Comparison of ENCODE assay signal across 1 cellular context in the genomic region with DNA sequence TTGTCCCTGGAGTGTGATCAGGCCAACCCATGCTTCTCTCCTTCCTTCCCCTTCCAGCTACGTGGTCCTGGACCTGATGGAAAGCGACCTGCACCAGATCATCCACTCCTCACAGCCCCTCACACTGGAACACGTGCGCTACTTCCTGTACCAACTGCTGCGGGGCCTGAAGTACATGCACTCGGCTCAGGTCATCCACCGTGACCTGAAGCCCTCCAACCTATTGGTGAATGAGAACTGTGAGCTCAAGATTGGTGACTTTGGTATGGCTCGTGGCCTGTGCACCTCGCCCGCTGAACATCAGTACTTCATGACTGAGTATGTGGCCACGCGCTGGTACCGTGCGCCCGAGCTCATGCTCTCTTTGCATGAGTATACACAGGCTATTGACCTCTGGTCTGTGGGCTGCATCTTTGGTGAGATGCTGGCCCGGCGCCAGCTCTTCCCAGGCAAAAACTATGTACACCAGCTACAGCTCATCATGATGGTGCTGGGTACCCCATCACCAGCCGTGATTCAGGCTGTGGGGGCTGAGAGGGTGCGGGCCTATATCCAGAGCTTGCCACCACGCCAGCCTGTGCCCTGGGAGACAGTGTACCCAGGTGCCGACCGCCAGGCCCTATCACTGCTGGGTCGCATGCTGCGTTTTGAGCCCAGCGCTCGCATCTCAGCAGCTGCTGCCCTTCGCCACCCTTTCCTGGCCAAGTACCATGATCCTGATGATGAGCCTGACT.
TF ChIP-seq lines count a peak whose summit lies in the region.

No MANE protein-coding gene starts in this region.

TF ChIP-seq in H1, 55 proteins besides CTCF, POLR2A, EP300 and RAD21:
- TF ChIP-seq KDM4A (IDR thresholded peaks at IDR 0.05; ENCODE audit: low read depth, low read length, severe bottlenecking) (no peak), SP2 (IDR thresholded peaks at IDR 0.05; ENCODE audit: low read length) (no peak), RBBP5 (IDR thresholded peaks at IDR 0.05; ENCODE audit: borderline replicate concordance, low read depth, low read length) (no peak), NANOG (IDR thresholded peaks at IDR 0.05; ENCODE audit: insufficient read depth, low read depth, low read length, poor library complexity, severe bottlenecking) (no peak), POLR2AphosphoS5 (IDR thresholded peaks at IDR 0.05; ENCODE audit: low read depth, low read length) (no peak), RFX5 (IDR thresholded peaks at IDR 0.05; ENCODE audit: borderline replicate concordance, low read depth, low read length) (no peak), SP1 (IDR thresholded peaks at IDR 0.05; ENCODE audit: low read depth, low read length) (no peak), BCL11A (IDR thresholded peaks at IDR 0.05; ENCODE audit: low read depth in 2 of 2, low read length in 2 of 2) (no peak), MAFK (IDR thresholded peaks at IDR 0.05; ENCODE audit: low read depth, low read length) (no peak), SRF (IDR thresholded peaks at IDR 0.05; ENCODE audit: low read depth, low read length) (no peak), CBX5 (IDR thresholded peaks at IDR 0.05; ENCODE audit: low read depth, low read length) (no peak), CBX8 (IDR thresholded peaks at IDR 0.05; ENCODE audit: borderline replicate concordance, low read depth, low read length) (no peak), TCF12 (IDR thresholded peaks at IDR 0.05; ENCODE audit: low read depth, low read length) (no peak), YY1 (IDR thresholded peaks at IDR 0.05; ENCODE audit: low read depth, low read length) (no peak), JUND (IDR thresholded peaks at IDR 0.05; ENCODE audit: low read length) (no peak)
- TF ChIP-seq, protein P1, sequence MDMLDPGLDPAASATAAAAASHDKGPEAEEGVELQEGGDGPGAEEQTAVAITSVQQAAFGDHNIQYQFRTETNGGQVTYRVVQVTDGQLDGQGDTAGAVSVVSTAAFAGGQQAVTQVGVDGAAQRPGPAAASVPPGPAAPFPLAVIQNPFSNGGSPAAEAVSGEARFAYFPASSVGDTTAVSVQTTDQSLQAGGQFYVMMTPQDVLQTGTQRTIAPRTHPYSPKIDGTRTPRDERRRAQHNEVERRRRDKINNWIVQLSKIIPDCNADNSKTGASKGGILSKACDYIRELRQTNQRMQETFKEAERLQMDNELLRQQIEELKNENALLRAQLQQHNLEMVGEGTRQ (IDR thresholded peaks at IDR 0.05; ENCODE audit: low read length) = no peak
- TF ChIP-seq, protein P2, sequence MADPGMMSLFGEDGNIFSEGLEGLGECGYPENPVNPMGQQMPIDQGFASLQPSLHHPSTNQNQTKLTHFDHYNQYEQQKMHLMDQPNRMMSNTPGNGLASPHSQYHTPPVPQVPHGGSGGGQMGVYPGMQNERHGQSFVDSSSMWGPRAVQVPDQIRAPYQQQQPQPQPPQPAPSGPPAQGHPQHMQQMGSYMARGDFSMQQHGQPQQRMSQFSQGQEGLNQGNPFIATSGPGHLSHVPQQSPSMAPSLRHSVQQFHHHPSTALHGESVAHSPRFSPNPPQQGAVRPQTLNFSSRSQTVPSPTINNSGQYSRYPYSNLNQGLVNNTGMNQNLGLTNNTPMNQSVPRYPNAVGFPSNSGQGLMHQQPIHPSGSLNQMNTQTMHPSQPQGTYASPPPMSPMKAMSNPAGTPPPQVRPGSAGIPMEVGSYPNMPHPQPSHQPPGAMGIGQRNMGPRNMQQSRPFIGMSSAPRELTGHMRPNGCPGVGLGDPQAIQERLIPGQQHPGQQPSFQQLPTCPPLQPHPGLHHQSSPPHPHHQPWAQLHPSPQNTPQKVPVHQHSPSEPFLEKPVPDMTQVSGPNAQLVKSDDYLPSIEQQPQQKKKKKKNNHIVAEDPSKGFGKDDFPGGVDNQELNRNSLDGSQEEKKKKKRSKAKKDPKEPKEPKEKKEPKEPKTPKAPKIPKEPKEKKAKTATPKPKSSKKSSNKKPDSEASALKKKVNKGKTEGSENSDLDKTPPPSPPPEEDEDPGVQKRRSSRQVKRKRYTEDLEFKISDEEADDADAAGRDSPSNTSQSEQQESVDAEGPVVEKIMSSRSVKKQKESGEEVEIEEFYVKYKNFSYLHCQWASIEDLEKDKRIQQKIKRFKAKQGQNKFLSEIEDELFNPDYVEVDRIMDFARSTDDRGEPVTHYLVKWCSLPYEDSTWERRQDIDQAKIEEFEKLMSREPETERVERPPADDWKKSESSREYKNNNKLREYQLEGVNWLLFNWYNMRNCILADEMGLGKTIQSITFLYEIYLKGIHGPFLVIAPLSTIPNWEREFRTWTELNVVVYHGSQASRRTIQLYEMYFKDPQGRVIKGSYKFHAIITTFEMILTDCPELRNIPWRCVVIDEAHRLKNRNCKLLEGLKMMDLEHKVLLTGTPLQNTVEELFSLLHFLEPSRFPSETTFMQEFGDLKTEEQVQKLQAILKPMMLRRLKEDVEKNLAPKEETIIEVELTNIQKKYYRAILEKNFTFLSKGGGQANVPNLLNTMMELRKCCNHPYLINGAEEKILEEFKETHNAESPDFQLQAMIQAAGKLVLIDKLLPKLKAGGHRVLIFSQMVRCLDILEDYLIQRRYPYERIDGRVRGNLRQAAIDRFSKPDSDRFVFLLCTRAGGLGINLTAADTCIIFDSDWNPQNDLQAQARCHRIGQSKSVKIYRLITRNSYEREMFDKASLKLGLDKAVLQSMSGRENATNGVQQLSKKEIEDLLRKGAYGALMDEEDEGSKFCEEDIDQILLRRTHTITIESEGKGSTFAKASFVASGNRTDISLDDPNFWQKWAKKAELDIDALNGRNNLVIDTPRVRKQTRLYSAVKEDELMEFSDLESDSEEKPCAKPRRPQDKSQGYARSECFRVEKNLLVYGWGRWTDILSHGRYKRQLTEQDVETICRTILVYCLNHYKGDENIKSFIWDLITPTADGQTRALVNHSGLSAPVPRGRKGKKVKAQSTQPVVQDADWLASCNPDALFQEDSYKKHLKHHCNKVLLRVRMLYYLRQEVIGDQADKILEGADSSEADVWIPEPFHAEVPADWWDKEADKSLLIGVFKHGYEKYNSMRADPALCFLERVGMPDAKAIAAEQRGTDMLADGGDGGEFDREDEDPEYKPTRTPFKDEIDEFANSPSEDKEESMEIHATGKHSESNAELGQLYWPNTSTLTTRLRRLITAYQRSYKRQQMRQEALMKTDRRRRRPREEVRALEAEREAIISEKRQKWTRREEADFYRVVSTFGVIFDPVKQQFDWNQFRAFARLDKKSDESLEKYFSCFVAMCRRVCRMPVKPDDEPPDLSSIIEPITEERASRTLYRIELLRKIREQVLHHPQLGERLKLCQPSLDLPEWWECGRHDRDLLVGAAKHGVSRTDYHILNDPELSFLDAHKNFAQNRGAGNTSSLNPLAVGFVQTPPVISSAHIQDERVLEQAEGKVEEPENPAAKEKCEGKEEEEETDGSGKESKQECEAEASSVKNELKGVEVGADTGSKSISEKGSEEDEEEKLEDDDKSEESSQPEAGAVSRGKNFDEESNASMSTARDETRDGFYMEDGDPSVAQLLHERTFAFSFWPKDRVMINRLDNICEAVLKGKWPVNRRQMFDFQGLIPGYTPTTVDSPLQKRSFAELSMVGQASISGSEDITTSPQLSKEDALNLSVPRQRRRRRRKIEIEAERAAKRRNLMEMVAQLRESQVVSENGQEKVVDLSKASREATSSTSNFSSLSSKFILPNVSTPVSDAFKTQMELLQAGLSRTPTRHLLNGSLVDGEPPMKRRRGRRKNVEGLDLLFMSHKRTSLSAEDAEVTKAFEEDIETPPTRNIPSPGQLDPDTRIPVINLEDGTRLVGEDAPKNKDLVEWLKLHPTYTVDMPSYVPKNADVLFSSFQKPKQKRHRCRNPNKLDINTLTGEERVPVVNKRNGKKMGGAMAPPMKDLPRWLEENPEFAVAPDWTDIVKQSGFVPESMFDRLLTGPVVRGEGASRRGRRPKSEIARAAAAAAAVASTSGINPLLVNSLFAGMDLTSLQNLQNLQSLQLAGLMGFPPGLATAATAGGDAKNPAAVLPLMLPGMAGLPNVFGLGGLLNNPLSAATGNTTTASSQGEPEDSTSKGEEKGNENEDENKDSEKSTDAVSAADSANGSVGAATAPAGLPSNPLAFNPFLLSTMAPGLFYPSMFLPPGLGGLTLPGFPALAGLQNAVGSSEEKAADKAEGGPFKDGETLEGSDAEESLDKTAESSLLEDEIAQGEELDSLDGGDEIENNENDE (IDR thresholded peaks at IDR 0.05; ENCODE audit: insufficient replicate concordance, low read length) = no peak
- TF ChIP-seq, protein P3, sequence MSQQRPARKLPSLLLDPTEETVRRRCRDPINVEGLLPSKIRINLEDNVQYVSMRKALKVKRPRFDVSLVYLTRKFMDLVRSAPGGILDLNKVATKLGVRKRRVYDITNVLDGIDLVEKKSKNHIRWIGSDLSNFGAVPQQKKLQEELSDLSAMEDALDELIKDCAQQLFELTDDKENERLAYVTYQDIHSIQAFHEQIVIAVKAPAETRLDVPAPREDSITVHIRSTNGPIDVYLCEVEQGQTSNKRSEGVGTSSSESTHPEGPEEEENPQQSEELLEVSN (IDR thresholded peaks at IDR 0.05) = no peak
